19 cellular contexts compared by ENCODE assay signal in the genomic region with DNA sequence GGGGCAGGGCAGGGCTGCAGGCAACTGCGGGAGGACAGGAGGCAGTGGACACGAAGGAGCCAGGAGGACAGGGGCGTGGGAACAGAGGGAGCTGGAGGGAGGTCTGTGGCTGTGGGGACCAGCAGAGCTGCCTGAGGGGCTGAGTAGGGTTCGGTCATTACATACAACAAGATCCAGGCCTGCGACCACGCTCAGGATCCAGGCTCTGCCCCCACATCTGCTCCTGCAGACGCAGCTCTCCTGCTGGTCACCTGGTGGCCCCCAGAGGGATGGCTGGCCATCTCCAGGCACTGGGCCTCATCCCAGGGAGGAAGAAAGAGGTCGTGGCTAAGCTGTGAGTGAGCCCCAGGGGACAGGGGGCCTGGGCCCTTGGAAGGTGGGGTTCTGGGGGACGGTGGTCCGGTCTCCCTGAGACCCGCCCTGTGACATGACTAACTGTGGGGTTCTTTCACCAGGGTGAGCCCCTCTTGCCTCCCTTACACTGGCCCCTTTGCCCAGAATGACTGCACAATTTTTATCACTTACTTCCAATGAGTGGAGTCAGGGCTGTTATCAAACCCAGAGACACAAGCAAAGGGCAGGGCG. TPM values are rescaled to one million over a fixed set of nuclear protein-coding genes. Genes with fewer than 3 reads are reported as not detected.
"Had no signal": no experiment of that assay in that cellular context is flagged by ENCODE, and none has a peak within 500 bp of the region (broad histone marks: within the 10 kb centered on the region; RNA-seq: fewer than 3 reads in every experiment).

No MANE protein-coding gene starts in this region.

- H3K9me3 ChIP-seq: body of pancreas, thoracic aorta had no signal

- ATAC-seq: activated CD4-positive, alpha-beta T cell treated with anti-CD3 and anti-CD28 coated beads for 36 hours; effector memory CD8-positive, alpha-beta T cell; naive thymus-derived CD8-positive, alpha-beta T cell; stimulated activated naive CD8-positive, alpha-beta T cell treated with anti-CD3 and anti-CD28 coated beads, Interleukin-15, amount 100 ng/mL, for 72 hours had no signal

- DNase-seq: activated CD4-positive, alpha-beta memory T cell treated with anti-CD3 and anti-CD28 coated beads, Interleukin-2, amount 10 ng/mL, durations not matched to agents 7 days and 5 days; activated CD4-positive, alpha-beta T cell treated with anti-CD3 and anti-CD28 coated beads for 36 hours; activated CD8-positive, alpha-beta memory T cell treated with anti-CD3 and anti-CD28 coated beads, Interleukin-2, amount 50 U/mL, for 4 hours; activated naive CD4-positive, alpha-beta T cell treated with Interleukin-2 at 50 U/mL for 16 hours; central memory CD4-positive, alpha-beta T cell; cortex of kidney; effector memory CD8-positive, alpha-beta T cell; hippocampal formation; naive thymus-derived CD8-positive, alpha-beta T cell; stimulated activated CD4-positive, alpha-beta T cell treated with anti-CD3 and anti-CD28 coated beads, Interleukin-4, amount 100 ng/mL, for 24 hours; stimulated activated naive CD8-positive, alpha-beta T cell treated with anti-CD3 and anti-CD28 coated beads, Interleukin-15, amount 100 ng/mL, for 72 hours; T1000 had no signal

- H3K27me3 ChIP-seq: body of pancreas had no signal

- H3K27ac ChIP-seq: body of pancreas, thoracic aorta, VCaP had no signal

- H3K4me3 ChIP-seq: body of pancreas, lung, thoracic aorta had no signal

- H3K36me3 ChIP-seq: thoracic aorta had no signal

RNA-seq across cellular contexts. Expression of a gene that starts 6.8 kb away (rescaled TPM):
- total RNA-seq: activated CD4-positive, alpha-beta memory T cell treated with anti-CD3 and anti-CD28 coated beads, Interleukin-2, amount 10 ng/mL, durations not matched to agents 7 days and 5 days; activated CD4-positive, alpha-beta T cell treated with anti-CD3 and anti-CD28 coated beads for 36 hours; body of pancreas; glomerular endothelial cell; naive thymus-derived CD8-positive, alpha-beta T cell; osteoblast; renal cortical epithelial cell had no signal
- polyA plus RNA-seq: naive thymus-derived CD8-positive, alpha-beta T cell had no signal
